ENCODE assay signal across 1 cellular context in the genomic region with DNA sequence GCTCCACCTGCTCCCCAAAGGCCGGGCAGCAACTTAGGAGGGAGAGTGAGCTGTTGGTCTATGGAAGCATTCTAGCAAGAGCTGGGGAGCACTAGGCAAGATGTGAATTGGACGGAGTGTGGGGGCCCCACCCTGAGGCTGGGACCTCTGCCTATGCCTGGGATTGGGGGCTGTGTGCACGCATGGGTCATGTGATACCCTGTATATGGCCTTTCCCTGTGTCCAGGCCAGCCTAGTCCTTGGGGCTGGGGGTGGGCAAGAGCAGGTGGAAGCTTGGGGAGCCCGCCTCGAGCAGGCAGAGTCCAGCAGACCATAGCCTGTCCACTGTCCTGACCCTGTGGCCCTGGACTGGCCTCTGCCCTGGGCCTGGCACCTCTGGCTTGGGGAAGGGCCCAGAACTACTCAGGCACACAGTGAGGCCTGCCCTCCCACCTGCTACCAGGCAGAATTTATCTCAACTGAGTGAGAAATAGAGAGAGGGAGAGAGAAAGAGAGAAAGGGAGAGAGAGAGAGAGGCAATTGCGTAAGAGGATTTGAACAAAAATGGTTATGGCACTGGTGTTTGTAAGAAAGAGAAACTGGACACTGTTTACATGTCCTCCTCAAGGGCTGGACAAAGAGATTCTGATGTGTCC.
A peak's percentile ranks its signal among the peaks of the same experiment; 100 is the strongest.
TF ChIP-seq lines count a peak whose summit lies in the region.

No MANE protein-coding gene starts in this region.

TF ChIP-seq in HepG2, 621 proteins besides CTCF, POLR2A, EP300 and RAD21 (continued from another document and continues in another):
- TF ChIP-seq AFF4 (CRISPR knock-in tag; IDR thresholded peaks at IDR 0.05) (no peak), ZNF101 (CRISPR knock-in tag; IDR thresholded peaks at IDR 0.05; ENCODE audit: borderline replicate concordance, low read depth) (no peak), TBL1XR1 (IDR thresholded peaks at IDR 0.05; ENCODE audit: borderline replicate concordance, low read length, partially characterized antibody) (no peak), KDM5A (IDR thresholded peaks at IDR 0.05; ENCODE audit: borderline replicate concordance, low read length) (no peak), ZNF138 (CRISPR knock-in tag; IDR thresholded peaks at IDR 0.05; ENCODE audit: low read depth) (no peak), ZNF460 (CRISPR knock-in tag; IDR thresholded peaks at IDR 0.05; ENCODE audit: borderline replicate concordance) (no peak), ZNF10 (CRISPR knock-in tag; IDR thresholded peaks at IDR 0.05; ENCODE audit: borderline replicate concordance, low read depth) (no peak), SALL2 (CRISPR knock-in tag; IDR thresholded peaks at IDR 0.05) (peak; percentile 44; the same call in 1 of the 2 replicates), ZKSCAN8 (CRISPR knock-in tag; IDR thresholded peaks at IDR 0.05; ENCODE audit: borderline replicate concordance) (0 out of 2 replicates have a peak, but pooled peaks have one; percentile 61), FOXK2 (IDR thresholded peaks at IDR 0.05) (no peak), HDAC1 (CRISPR knock-in tag; IDR thresholded peaks at IDR 0.05) (peak; percentile 35; the same call in 1 of the 2 replicates), ZNF329 (CRISPR knock-in tag; IDR thresholded peaks at IDR 0.05; ENCODE audit: low read depth) (no peak), NR1H2 (CRISPR knock-in tag; IDR thresholded peaks at IDR 0.05; ENCODE audit: borderline replicate concordance, low read depth) (no peak), ZNF326 (CRISPR knock-in tag; IDR thresholded peaks at IDR 0.05; ENCODE audit: borderline replicate concordance) (no peak), ZNF569 (CRISPR knock-in tag; IDR thresholded peaks at IDR 0.05; ENCODE audit: borderline replicate concordance) (no peak), ZNF264 (CRISPR knock-in tag; IDR thresholded peaks at IDR 0.05) (no peak), ZNF382 (CRISPR knock-in tag; IDR thresholded peaks at IDR 0.05; ENCODE audit: borderline replicate concordance) (no peak), NFE2L1 (CRISPR knock-in tag; IDR thresholded peaks at IDR 0.05; ENCODE audit: borderline replicate concordance) (no peak), PCBP1 (IDR thresholded peaks at IDR 0.05; ENCODE audit: borderline replicate concordance, low read depth, low read length) (no peak), ZNF574 (CRISPR knock-in tag; IDR thresholded peaks at IDR 0.05) (no peak), ZSCAN20 (CRISPR knock-in tag; IDR thresholded peaks at IDR 0.05; ENCODE audit: borderline replicate concordance) (no peak), ZNF496 (CRISPR knock-in tag; IDR thresholded peaks at IDR 0.05; ENCODE audit: insufficient replicate concordance) (no peak), YEATS2 (CRISPR knock-in tag; IDR thresholded peaks at IDR 0.05; ENCODE audit: borderline replicate concordance) (peak; percentile 7; the same call in 1 of the 2 replicates), YY1 (IDR thresholded peaks at IDR 0.05; ENCODE audit: insufficient read depth, insufficient replicate concordance, low read depth, low read length) (no peak), HOXA5 (CRISPR knock-in tag; IDR thresholded peaks at IDR 0.05) (no peak), TAF1 (CRISPR knock-in tag; IDR thresholded peaks at IDR 0.05) (no peak), KLF16 (CRISPR knock-in tag; IDR thresholded peaks at IDR 0.05) (no peak), ZNF7 (CRISPR knock-in tag; IDR thresholded peaks at IDR 0.05) (no peak), GABPA (IDR thresholded peaks at IDR 0.05; ENCODE audit: low read depth, low read length) (no peak), GABPA (CRISPR knock-in tag; IDR thresholded peaks at IDR 0.05; ENCODE audit: low read depth) (no peak), ZNF253 (CRISPR knock-in tag; IDR thresholded peaks at IDR 0.05; ENCODE audit: borderline replicate concordance) (no peak), MTF1 (CRISPR knock-in tag; IDR thresholded peaks at IDR 0.05) (no peak), ZZZ3 (CRISPR knock-in tag; IDR thresholded peaks at IDR 0.05; ENCODE audit: borderline replicate concordance) (no peak), PAF1 (CRISPR knock-in tag; IDR thresholded peaks at IDR 0.05) (no peak), ZBTB4 (CRISPR knock-in tag; IDR thresholded peaks at IDR 0.05; ENCODE audit: borderline replicate concordance) (no peak), ZNF577 (CRISPR knock-in tag; IDR thresholded peaks at IDR 0.05; ENCODE audit: borderline replicate concordance, low read depth) (no peak), ZSCAN22 (CRISPR knock-in tag; IDR thresholded peaks at IDR 0.05) (no peak), HOXA7 (CRISPR knock-in tag; IDR thresholded peaks at IDR 0.05) (no peak), KLF15 (CRISPR knock-in tag; IDR thresholded peaks at IDR 0.05; ENCODE audit: borderline replicate concordance) (no peak), ZNF205 (CRISPR knock-in tag; IDR thresholded peaks at IDR 0.05) (peak; percentile 22; the same call in 1 of the 2 replicates), ZNF337 (CRISPR knock-in tag; IDR thresholded peaks at IDR 0.05; ENCODE audit: borderline replicate concordance, low read depth) (no peak)
- TF ChIP-seq, protein P1, sequence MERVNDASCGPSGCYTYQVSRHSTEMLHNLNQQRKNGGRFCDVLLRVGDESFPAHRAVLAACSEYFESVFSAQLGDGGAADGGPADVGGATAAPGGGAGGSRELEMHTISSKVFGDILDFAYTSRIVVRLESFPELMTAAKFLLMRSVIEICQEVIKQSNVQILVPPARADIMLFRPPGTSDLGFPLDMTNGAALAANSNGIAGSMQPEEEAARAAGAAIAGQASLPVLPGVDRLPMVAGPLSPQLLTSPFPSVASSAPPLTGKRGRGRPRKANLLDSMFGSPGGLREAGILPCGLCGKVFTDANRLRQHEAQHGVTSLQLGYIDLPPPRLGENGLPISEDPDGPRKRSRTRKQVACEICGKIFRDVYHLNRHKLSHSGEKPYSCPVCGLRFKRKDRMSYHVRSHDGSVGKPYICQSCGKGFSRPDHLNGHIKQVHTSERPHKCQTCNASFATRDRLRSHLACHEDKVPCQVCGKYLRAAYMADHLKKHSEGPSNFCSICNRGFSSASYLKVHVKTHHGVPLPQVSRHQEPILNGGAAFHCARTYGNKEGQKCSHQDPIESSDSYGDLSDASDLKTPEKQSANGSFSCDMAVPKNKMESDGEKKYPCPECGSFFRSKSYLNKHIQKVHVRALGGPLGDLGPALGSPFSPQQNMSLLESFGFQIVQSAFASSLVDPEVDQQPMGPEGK (CRISPR knock-in tag; IDR thresholded peaks at IDR 0.05) = peak; percentile 55; the same call in 1 of the 2 replicates
- TF ChIP-seq, protein P2, sequence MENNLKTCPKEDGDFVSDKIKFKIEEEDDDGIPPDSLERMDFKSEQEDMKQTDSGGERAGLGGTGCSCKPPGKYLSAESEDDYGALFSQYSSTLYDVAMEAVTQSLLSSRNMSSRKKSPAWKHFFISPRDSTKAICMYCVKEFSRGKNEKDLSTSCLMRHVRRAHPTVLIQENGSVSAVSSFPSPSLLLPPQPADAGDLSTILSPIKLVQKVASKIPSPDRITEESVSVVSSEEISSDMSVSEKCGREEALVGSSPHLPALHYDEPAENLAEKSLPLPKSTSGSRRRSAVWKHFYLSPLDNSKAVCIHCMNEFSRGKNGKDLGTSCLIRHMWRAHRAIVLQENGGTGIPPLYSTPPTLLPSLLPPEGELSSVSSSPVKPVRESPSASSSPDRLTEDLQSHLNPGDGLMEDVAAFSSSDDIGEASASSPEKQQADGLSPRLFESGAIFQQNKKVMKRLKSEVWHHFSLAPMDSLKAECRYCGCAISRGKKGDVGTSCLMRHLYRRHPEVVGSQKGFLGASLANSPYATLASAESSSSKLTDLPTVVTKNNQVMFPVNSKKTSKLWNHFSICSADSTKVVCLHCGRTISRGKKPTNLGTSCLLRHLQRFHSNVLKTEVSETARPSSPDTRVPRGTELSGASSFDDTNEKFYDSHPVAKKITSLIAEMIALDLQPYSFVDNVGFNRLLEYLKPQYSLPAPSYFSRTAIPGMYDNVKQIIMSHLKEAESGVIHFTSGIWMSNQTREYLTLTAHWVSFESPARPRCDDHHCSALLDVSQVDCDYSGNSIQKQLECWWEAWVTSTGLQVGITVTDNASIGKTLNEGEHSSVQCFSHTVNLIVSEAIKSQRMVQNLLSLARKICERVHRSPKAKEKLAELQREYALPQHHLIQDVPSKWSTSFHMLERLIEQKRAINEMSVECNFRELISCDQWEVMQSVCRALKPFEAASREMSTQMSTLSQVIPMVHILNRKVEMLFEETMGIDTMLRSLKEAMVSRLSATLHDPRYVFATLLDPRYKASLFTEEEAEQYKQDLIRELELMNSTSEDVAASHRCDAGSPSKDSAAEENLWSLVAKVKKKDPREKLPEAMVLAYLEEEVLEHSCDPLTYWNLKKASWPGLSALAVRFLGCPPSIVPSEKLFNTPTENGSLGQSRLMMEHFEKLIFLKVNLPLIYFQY (CRISPR knock-in tag; IDR thresholded peaks at IDR 0.05; ENCODE audit: borderline replicate concordance) = no peak
- TF ChIP-seq, protein P3, sequence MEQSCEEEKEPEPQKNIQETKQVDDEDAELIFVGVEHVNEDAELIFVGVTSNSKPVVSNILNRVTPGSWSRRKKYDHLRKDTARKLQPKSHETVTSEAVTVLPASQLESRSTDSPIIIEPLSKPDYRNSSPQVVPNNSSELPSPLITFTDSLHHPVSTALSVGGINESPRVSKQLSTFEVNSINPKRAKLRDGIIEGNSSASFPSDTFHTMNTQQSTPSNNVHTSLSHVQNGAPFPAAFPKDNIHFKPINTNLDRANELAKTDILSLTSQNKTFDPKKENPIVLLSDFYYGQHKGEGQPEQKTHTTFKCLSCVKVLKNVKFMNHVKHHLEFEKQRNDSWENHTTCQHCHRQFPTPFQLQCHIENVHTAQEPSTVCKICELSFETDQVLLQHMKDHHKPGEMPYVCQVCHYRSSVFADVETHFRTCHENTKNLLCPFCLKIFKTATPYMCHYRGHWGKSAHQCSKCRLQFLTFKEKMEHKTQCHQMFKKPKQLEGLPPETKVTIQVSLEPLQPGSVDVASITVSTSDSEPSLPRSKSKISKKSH (CRISPR knock-in tag; IDR thresholded peaks at IDR 0.05; ENCODE audit: borderline replicate concordance) = peak; percentile 77; the same call in 1 of the 2 replicates
